Comparison of ENCODE assay signal across 22 cellular contexts in genomic region chr2:1898461-1899395, GRCh38.
"Had no signal": no experiment of that assay in that cellular context is flagged by ENCODE, and none has a peak within 500 bp of the region (broad histone marks: within the 10 kb centered on the region; RNA-seq: fewer than 3 reads in every experiment).

No MANE protein-coding gene starts in this region.

- H3K36me3 Mint-ChIP-seq: activated CD4-positive, alpha-beta memory T cell treated with anti-CD3 and anti-CD28 coated beads for 36 hours; memory B cell; naive thymus-derived CD4-positive, alpha-beta T cell had no signal

- H3K27me3 ChIP-seq: neutrophil had no signal

- H3K27ac Mint-ChIP-seq: activated B cell treated with CpG ODN at 0.5 μM for 24 hours; activated CD4-positive, alpha-beta memory T cell treated with anti-CD3 and anti-CD28 coated beads for 36 hours; activated naive CD4-positive, alpha-beta T cell treated with anti-CD3 and anti-CD28 coated beads for 36 hours; activated T-cell treated with anti-CD3 and anti-CD28 coated beads, Interleukin-2, amount 50 U/mL, for 24 hours; memory B cell; naive thymus-derived CD4-positive, alpha-beta T cell had no signal

- H3K9me3 ChIP-seq: esophagus muscularis mucosa, neutrophil, spleen, tibial artery had no signal

- H3K4me3 ChIP-seq: esophagus muscularis mucosa, heart right ventricle, left ventricle myocardium inferior, spleen, tibial artery had no signal

- H3K27ac ChIP-seq: esophagus muscularis mucosa, heart right ventricle, left ventricle myocardium inferior, neutrophil, spleen, tibial artery had no signal

- H3K9me3 Mint-ChIP-seq: activated B cell treated with CpG ODN at 0.5 μM for 24 hours; activated CD4-positive, alpha-beta memory T cell treated with anti-CD3 and anti-CD28 coated beads for 36 hours; activated naive CD4-positive, alpha-beta T cell treated with anti-CD3 and anti-CD28 coated beads for 36 hours; activated T-cell treated with anti-CD3 and anti-CD28 coated beads, Interleukin-2, amount 50 U/mL, for 24 hours; central memory CD8-positive, alpha-beta T cell; memory B cell had no signal

- FAIRE-seq: urothelium cell line had no signal

- H3K36me3 ChIP-seq: esophagus muscularis mucosa, heart right ventricle, left ventricle myocardium inferior, neutrophil, spleen, tibial artery had no signal

- ATAC-seq: heart right ventricle; naive thymus-derived CD4-positive, alpha-beta T cell had no signal

- H3K27me3 Mint-ChIP-seq: activated B cell treated with CpG ODN at 0.5 μM for 24 hours; activated CD4-positive, alpha-beta memory T cell treated with anti-CD3 and anti-CD28 coated beads for 36 hours; activated T-cell treated with anti-CD3 and anti-CD28 coated beads, Interleukin-2, amount 50 U/mL, for 24 hours; central memory CD8-positive, alpha-beta T cell; memory B cell had no signal

- H3K4me1 ChIP-seq: esophagus muscularis mucosa, heart right ventricle, spleen, tibial artery had no signal

- H3K4me3 Mint-ChIP-seq: activated B cell treated with CpG ODN at 0.5 μM for 24 hours; activated CD4-positive, alpha-beta memory T cell treated with anti-CD3 and anti-CD28 coated beads for 36 hours; activated naive CD4-positive, alpha-beta T cell treated with anti-CD3 and anti-CD28 coated beads for 36 hours; activated T-cell treated with anti-CD3 and anti-CD28 coated beads, Interleukin-2, amount 50 U/mL, for 24 hours; central memory CD8-positive, alpha-beta T cell; memory B cell; naive thymus-derived CD4-positive, alpha-beta T cell had no signal

- H3K4me1 Mint-ChIP-seq: activated B cell treated with CpG ODN at 0.5 μM for 24 hours; central memory CD8-positive, alpha-beta T cell; memory B cell; naive thymus-derived CD4-positive, alpha-beta T cell had no signal

- DNase-seq: activated B cell treated with CpG ODN at 0.5 μM for 24 hours; activated CD4-positive, alpha-beta memory T cell treated with anti-CD3 and anti-CD28 coated beads for 36 hours; activated CD4-positive, alpha-beta T cell treated with anti-CD3 and anti-CD28 coated beads for 4 hours; activated naive CD4-positive, alpha-beta T cell treated with anti-CD3 and anti-CD28 coated beads for 36 hours; activated T-cell treated with anti-CD3 and anti-CD28 coated beads, Interleukin-2, amount 50 U/mL, for 24 hours; anterior cingulate cortex; cortex of kidney; effector CD4-positive, alpha-beta T cell; heart right ventricle; left ventricle myocardium inferior; naive thymus-derived CD4-positive, alpha-beta T cell; posterior cingulate gyrus; spleen; stimulated activated CD4-positive, alpha-beta T cell treated with anti-CD3 and anti-CD28 coated beads, Interleukin-4, amount 100 ng/mL, for 4 hours; stimulated activated naive CD4-positive, alpha-beta T cell; substantia nigra; tibial artery had no signal
